ENCODE assay signal across 8 cellular contexts in the genomic region with DNA sequence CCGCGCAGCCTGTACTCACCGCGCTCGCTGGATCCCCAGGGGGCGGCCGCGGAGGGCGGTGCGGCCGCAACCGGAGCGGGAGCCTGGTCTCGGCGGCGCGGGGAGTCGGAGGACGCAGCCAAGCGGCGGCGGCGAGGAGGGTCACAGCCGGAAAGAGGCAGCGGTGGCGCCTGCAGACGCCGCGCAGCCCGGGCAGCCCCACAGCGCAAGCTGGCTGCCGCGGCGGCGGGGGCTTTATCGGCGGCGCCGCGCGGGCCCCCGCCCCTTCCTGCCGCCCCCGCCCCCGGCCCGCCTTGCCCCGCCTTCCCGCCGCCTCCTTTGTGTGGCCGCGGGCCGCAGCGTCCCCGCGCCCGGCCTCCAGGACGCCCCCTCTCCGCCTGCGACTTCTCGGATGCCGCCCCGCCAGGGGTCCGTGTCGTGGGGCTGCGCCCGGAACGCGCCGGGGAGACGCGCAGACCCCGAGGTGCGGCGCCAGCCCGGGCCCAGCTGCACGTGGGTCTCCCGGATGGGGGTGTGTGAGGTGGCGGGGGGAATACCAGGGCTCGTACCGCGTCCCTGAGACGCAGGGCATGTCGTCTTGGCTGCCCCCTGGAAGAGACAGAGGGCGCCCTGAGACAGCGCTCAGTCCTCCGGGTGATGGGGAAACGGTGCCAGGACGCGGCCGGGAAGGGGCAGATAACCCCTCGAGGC. TPM values are rescaled to one million over a fixed set of nuclear protein-coding genes. Genes with fewer than 3 reads are reported as not detected.
DNase-seq lines count a peak whose midpoint lies in the region; ATAC-seq and TF ChIP-seq lines count a peak whose summit lies in the region.

A gene with protein sequence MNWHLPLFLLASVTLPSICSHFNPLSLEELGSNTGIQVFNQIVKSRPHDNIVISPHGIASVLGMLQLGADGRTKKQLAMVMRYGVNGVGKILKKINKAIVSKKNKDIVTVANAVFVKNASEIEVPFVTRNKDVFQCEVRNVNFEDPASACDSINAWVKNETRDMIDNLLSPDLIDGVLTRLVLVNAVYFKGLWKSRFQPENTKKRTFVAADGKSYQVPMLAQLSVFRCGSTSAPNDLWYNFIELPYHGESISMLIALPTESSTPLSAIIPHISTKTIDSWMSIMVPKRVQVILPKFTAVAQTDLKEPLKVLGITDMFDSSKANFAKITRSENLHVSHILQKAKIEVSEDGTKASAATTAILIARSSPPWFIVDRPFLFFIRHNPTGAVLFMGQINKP (minus strand): TSS at position 207 of the 690 bp plus-strand sequence. CDS start 37,386 bp downstream, outside the sequence.

- peak within 1 kb of the TSS; percentile 41 to 85 (median 76) for H3K27ac Mint-ChIP-seq in brain

- peak; percentile 48 for TF ChIP-seq CTCF in DND-41 (IDR thresholded peaks at IDR 0.05; ENCODE audit: borderline replicate concordance, extremely low read depth, low read length, poor library complexity, severe bottlenecking)
- peak; percentile 42 to 54 for TF ChIP-seq CTCF in brain (conservative IDR thresholded peaks at IDR 0.05)
- no peak for TF ChIP-seq CTCF in sigmoid colon (IDR thresholded peaks at IDR 0.05)

- H3K36me3 ChIP-seq in DND-41 (ENCODE audit: insufficient read depth, low read length) (no peaks in the 10 kb centered on the region), Karpas-422 (ENCODE audit: insufficient read depth, low read length) (no peaks in the 10 kb centered on the region), iPS-18a (ENCODE audit: control insufficient read depth, low read depth, low read length) (no peaks in the 10 kb centered on the region), sigmoid colon (no peaks in the 10 kb centered on the region)

- H3K4me1 Mint-ChIP-seq in brain, result peaks cover 58% of the 10 kb centered on the region

- peaks cover 0 to 6% (median 0%) of the 10 kb centered on the region in 5 experiments for H3K9me3 Mint-ChIP-seq in brain

- H4K20me1 ChIP-seq in DND-41 (ENCODE audit: insufficient read depth, low read length) (peaks cover 8% of the 10 kb centered on the region; the same call in 1 of the 2 replicates), Karpas-422 (ENCODE audit: insufficient read depth, low read depth, low read length) (no peaks in the 10 kb centered on the region)

- H3K27ac ChIP-seq in DND-41 (ENCODE audit: low read length), result no peak within 1 kb of the TSS
- no peak within 1 kb of the TSS for H3K27ac ChIP-seq in Karpas-422 (ENCODE audit: low read length)
- no peak within 1 kb of the TSS for H3K27ac ChIP-seq in iPS-18a (ENCODE audit: low read length)
- H3K27ac ChIP-seq in sigmoid colon, result peak within 1 kb of the TSS; percentile 31 to 48 (median 42)

- H2AFZ ChIP-seq in DND-41 (ENCODE audit: low read depth, low read length) (peak within 1 kb of the TSS; percentile 33), Karpas-422 (ENCODE audit: low read length) (no peak within 1 kb of the TSS)

- H3K36me3 Mint-ChIP-seq in brain, result peaks cover 4% of the 10 kb centered on the region

- peak within 1 kb of the TSS; percentile 82 for H3K4me2 ChIP-seq in DND-41 (ENCODE audit: insufficient read depth, low read length)
- H3K4me2 ChIP-seq in Karpas-422 (ENCODE audit: low read depth, low read length, poor library complexity, severe bottlenecking), result peak within 1 kb of the TSS; percentile 37

- DNase-seq in DND-41, result peak; percentile 41
- no peak for DNase-seq in Karpas-422
- DNase-seq in T1000 (lab: John Stamatoyannopoulos, UW), result peak; percentile 50
- DNase-seq in sigmoid colon, result peak; percentile 71
- no peak for DNase-seq in NCI-H2029 treated with DMSO at 0.1 percent for 48 hours (lab: John Stamatoyannopoulos, UW)

- H3K9me3 ChIP-seq in DND-41 (ENCODE audit: insufficient read depth, low read length, severe bottlenecking) (no peaks in the 10 kb centered on the region), Karpas-422 (ENCODE audit: low read length) (no peaks in the 10 kb centered on the region), iPS-18a (ENCODE audit: control insufficient read depth, low read depth, low read length) (no peaks in the 10 kb centered on the region), sigmoid colon (no peaks in the 10 kb centered on the region)

- H3K4me3 Mint-ChIP-seq in brain, result peak within 1 kb of the TSS; percentile 93 to 98 (median 97)

- H3K79me2 ChIP-seq in DND-41 (ENCODE audit: insufficient read depth, low read length) (no peaks in the 10 kb centered on the region), Karpas-422 (ENCODE audit: low read length) (no peaks in the 10 kb centered on the region)

- no peak for TF ChIP-seq POLR2A in sigmoid colon (IDR thresholded peaks at IDR 0.05)

- peak; percentile 78 for ATAC-seq in DND-41 (ENCODE audit: insufficient read depth, low read depth)
- peak; percentile 58 for ATAC-seq in GM21619 (IDR thresholded peaks at IDR 0.05; ENCODE audit: unreplicated experiment)

- peak within 1 kb of the TSS; percentile 35; the same call in 1 of the 2 replicates for H3K9ac ChIP-seq in DND-41 (ENCODE audit: low read depth, low read length)
- no peak within 1 kb of the TSS for H3K9ac ChIP-seq in Karpas-422 (ENCODE audit: low read length)
- H3K9ac ChIP-seq in iPS-18a (ENCODE audit: low read length), result peak within 1 kb of the TSS; percentile 75

- peaks cover 54% of the 10 kb centered on the region for H3K27me3 ChIP-seq in DND-41 (ENCODE audit: insufficient read depth, low read length, poor library complexity)
- no peaks in the 10 kb centered on the region for H3K27me3 ChIP-seq in Karpas-422 (ENCODE audit: low read length)
- peaks cover 50% of the 10 kb centered on the region for H3K27me3 ChIP-seq in iPS-18a (ENCODE audit: control insufficient read depth, insufficient read depth, low read length)
- H3K27me3 ChIP-seq in sigmoid colon, result peaks cover 4 to 65% (median 28%) of the 10 kb centered on the region in 3 donors

- TF ChIP-seq EP300 in sigmoid colon (IDR thresholded peaks at IDR 0.05), result no peak

- H3K9me2 ChIP-seq in Karpas-422 (replicated peaks; ENCODE audit: insufficient read depth, low read length), result no peaks in the 10 kb centered on the region

- WGBS in sigmoid colon, 2 donors, result 0 to 1% methylated on average over 91 of the region's 91 CpGs

- intact Hi-C loops in sigmoid colon (cut with DNase I), result no loop called here

- peaks cover 15% of the 10 kb centered on the region for H3K4me1 ChIP-seq in DND-41 (ENCODE audit: insufficient read depth, low read length)
- peaks cover 10% of the 10 kb centered on the region for H3K4me1 ChIP-seq in Karpas-422 (ENCODE audit: low read length)
- H3K4me1 ChIP-seq in iPS-18a (ENCODE audit: control insufficient read depth, low read depth, low read length), result peaks cover 6% of the 10 kb centered on the region
- H3K4me1 ChIP-seq in sigmoid colon, result peaks cover 0 to 20% (median 16%) of the 10 kb centered on the region in 4 donors

- H3K4me3 ChIP-seq in DND-41 (ENCODE audit: low read depth in 1 of 2, low read length in 2 of 2), result peak within 1 kb of the TSS; percentile 17 to 49; a peak in 3 of 4 replicates
- H3K4me3 ChIP-seq in Karpas-422 (ENCODE audit: low read length), result peak within 1 kb of the TSS; percentile 19; the same call in 1 of the 2 replicates
- H3K4me3 ChIP-seq in iPS-18a (ENCODE audit: low read length), result peak within 1 kb of the TSS; percentile 76
- H3K4me3 ChIP-seq in sigmoid colon, result peak within 1 kb of the TSS; percentile 16 to 59 (median 54)

- H3K27me3 Mint-ChIP-seq in brain, result peaks cover 34% of the 10 kb centered on the region

RNA-seq across cellular contexts. Expression of the gene that starts here (rescaled TPM):
- 6.8 and 14.5 TPM in 2 replicates for total RNA-seq in Karpas-422 (2014; rRNA removed; shearing (Covaris generic); ENCODE audit: low replicate concordance)
- polyA plus RNA-seq in brain (ENCODE audit: insufficient read depth, low read depth, low replicate concordance), result 107 TPM
- 10 to 100 TPM in 2 of 4 donors, 1 to 10 TPM in 2; 6.9 to 31.9 (median 9.6) TPM for total RNA-seq in sigmoid colon
- polyA plus RNA-seq in sigmoid colon, result 10 to 100 TPM in 1 of 3 donors, 1 to 10 TPM in 2; 3.6 to 15.0 (median 7.2) TPM

Comparison
In these comparisons a context has a peak if more than half of its experiments do, and no peak if none do; other contexts are left out.
1. DNase-seq: peak in DND-41 (single experiment), T1000 (single experiment) and sigmoid colon (single experiment); none in Karpas-422 (single experiment) and NCI-H2029 treated with DMSO at 0.1 percent for 48 hours (single experiment).
2. H3K27ac ChIP-seq: peak in sigmoid colon (4 of 4); none in DND-41 (single experiment), Karpas-422 (single experiment) and iPS-18a (single experiment).
3. H3K4me3 ChIP-seq: peak in every context shown above with its lines; median percentile 76 in iPS-18a; 54 in sigmoid colon; 33 in DND-41; 19 in Karpas-422.
4. CTCF ChIP-seq: peak in DND-41 (single experiment) and brain (2 of 2); none in sigmoid colon (0 of 4).